Comparison of ENCODE assay signal across 1 cellular context in the genomic region with DNA sequence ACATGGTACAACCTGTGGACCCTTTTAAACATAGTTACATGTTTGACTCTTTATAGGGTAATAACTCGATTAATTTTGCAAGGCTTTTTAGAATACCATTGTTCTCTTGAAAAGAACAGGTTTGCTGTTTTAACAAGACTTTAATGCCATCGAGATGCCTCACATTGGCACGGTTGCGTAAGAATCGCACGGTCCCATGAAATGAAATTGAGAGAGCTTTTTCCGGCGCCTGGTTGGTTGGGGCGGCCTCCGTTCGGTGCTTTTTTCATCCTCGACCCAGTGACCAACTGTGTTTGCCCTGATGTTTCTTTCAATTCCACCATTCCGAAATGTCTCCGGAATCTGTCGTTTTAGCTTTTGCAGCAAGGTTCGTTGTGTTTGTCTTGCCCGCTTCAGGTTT.
TF ChIP-seq lines count a peak whose summit lies in the region.

No MANE protein-coding gene starts in this region.

TF ChIP-seq in HepG2, 621 proteins besides CTCF, POLR2A, EP300 and RAD21 (continued from another document):
- TF ChIP-seq, protein P1, sequence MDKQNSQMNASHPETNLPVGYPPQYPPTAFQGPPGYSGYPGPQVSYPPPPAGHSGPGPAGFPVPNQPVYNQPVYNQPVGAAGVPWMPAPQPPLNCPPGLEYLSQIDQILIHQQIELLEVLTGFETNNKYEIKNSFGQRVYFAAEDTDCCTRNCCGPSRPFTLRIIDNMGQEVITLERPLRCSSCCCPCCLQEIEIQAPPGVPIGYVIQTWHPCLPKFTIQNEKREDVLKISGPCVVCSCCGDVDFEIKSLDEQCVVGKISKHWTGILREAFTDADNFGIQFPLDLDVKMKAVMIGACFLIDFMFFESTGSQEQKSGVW (CRISPR knock-in tag; IDR thresholded peaks at IDR 0.05; ENCODE audit: borderline replicate concordance) = no peak
- peak; percentile 68; the same call in 1 of the 2 replicates for TF ChIP-seq CEBPB (IDR thresholded peaks at IDR 0.05; ENCODE audit: borderline replicate concordance, low read depth, low read length)
- TF ChIP-seq, protein P2, sequence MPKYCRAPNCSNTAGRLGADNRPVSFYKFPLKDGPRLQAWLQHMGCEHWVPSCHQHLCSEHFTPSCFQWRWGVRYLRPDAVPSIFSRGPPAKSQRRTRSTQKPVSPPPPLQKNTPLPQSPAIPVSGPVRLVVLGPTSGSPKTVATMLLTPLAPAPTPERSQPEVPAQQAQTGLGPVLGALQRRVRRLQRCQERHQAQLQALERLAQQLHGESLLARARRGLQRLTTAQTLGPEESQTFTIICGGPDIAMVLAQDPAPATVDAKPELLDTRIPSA (CRISPR knock-in tag; IDR thresholded peaks at IDR 0.05; ENCODE audit: borderline replicate concordance) = no peak
- TF ChIP-seq, protein P3, sequence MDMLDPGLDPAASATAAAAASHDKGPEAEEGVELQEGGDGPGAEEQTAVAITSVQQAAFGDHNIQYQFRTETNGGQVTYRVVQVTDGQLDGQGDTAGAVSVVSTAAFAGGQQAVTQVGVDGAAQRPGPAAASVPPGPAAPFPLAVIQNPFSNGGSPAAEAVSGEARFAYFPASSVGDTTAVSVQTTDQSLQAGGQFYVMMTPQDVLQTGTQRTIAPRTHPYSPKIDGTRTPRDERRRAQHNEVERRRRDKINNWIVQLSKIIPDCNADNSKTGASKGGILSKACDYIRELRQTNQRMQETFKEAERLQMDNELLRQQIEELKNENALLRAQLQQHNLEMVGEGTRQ (IDR thresholded peaks at IDR 0.05; ENCODE audit: low read depth, low read length) = no peak
- TF ChIP-seq, protein P3 (CRISPR knock-in tag; IDR thresholded peaks at IDR 0.05; ENCODE audit: borderline replicate concordance) = no peak
- TF ChIP-seq, protein P4, sequence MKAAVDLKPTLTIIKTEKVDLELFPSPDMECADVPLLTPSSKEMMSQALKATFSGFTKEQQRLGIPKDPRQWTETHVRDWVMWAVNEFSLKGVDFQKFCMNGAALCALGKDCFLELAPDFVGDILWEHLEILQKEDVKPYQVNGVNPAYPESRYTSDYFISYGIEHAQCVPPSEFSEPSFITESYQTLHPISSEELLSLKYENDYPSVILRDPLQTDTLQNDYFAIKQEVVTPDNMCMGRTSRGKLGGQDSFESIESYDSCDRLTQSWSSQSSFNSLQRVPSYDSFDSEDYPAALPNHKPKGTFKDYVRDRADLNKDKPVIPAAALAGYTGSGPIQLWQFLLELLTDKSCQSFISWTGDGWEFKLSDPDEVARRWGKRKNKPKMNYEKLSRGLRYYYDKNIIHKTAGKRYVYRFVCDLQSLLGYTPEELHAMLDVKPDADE (CRISPR knock-in tag; IDR thresholded peaks at IDR 0.05) = no peak
- TF ChIP-seq, protein P5, sequence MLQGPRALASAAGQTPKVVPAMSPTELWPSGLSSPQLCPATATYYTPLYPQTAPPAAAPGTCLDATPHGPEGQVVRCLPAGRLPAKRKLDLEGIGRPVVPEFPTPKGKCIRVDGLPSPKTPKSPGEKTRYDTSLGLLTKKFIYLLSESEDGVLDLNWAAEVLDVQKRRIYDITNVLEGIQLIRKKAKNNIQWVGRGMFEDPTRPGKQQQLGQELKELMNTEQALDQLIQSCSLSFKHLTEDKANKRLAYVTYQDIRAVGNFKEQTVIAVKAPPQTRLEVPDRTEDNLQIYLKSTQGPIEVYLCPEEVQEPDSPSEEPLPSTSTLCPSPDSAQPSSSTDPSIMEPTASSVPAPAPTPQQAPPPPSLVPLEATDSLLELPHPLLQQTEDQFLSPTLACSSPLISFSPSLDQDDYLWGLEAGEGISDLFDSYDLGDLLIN (CRISPR knock-in tag; IDR thresholded peaks at IDR 0.05; ENCODE audit: borderline replicate concordance) = no peak
- TF ChIP-seq, protein P6, sequence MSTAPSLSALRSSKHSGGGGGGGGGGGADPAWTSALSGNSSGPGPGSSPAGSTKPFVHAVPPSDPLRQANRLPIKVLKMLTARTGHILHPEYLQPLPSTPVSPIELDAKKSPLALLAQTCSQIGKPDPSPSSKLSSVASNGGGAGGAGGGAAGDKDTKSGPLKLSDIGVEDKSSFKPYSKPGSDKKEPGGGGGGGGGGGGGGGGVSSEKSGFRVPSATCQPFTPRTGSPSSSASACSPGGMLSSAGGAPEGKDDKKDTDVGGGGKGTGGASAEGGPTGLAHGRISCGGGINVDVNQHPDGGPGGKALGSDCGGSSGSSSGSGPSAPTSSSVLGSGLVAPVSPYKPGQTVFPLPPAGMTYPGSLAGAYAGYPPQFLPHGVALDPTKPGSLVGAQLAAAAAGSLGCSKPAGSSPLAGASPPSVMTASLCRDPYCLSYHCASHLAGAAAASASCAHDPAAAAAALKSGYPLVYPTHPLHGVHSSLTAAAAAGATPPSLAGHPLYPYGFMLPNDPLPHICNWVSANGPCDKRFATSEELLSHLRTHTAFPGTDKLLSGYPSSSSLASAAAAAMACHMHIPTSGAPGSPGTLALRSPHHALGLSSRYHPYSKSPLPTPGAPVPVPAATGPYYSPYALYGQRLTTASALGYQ (CRISPR knock-in tag; IDR thresholded peaks at IDR 0.05) = no peak
